8 cellular contexts compared by ENCODE assay signal in the genomic region with DNA sequence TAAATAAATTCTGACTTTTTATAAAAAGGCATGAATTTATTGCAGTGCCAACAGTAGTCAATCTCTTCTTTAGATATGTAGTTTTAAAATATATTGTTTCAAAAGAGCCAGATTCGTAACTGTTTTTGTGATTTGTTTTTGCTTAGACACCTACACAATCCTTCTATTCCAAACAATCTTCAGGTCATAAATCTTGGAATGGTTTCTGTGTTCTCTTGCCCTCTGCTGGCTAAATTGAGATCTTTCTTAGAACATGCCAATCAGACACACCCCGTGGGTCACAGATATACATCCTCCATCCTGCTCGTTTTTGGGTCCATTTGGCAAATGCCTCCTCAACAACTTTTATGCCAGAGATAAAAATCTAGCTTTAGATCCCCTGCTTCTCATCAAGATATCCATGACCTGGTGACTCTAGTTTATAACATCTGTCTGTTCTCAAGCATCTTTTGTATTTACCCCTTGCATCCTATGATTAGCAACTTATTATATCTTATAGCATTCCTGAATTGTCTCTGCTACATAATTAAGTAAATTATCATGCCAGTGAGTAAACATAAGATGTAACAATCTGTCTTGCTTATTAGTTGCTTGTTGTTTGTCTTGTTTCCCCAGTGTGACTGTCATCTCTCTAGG.
DNase-seq lines count a peak whose midpoint lies in the region; ATAC-seq and TF ChIP-seq lines count a peak whose summit lies in the region.

No MANE protein-coding gene starts in this region.

- intact Hi-C loops in posterior cingulate gyrus (cut with DNase I) = loop anchor here (5.0 to 10.0 kb wide), 3 partner anchors 208 to 663 kb away; a partner anchor contains a TSS

- no peak overlapping the region for H3K27ac ChIP-seq in KMS-11

- DNase-seq in GM12864 (ENCODE audit: low read depth) (no peak), RKO (ENCODE audit: low spot score) (peak; percentile 80), fibroblast of pulmonary artery (ENCODE audit: low read depth) (peak; percentile 68), retinal pigment epithelial cell (ENCODE audit: low read depth) (no peak), posterior cingulate gyrus (no peak)

- H3K27me3 ChIP-seq in KMS-11 (ENCODE audit: insufficient read depth, low read depth) = no peaks in the 10 kb centered on the region

- H3K4me1 ChIP-seq in KMS-11 (ENCODE audit: low read depth, poor library complexity, severe bottlenecking) = no peaks in the 10 kb centered on the region

- no peak for ATAC-seq in HG03139 (IDR thresholded peaks at IDR 0.05; ENCODE audit: unreplicated experiment)
- no peak for ATAC-seq in HG02623 (IDR thresholded peaks at IDR 0.05; ENCODE audit: unreplicated experiment)

- H3K9ac ChIP-seq in KMS-11 = no peak overlapping the region

- TF ChIP-seq CTCF in GM12864 (IDR thresholded peaks at IDR 0.05; ENCODE audit: low read depth, low read length, missing control alignments) = peak; percentile 56
- peak; percentile 83 for TF ChIP-seq CTCF in KMS-11 (conservative IDR thresholded peaks at IDR 0.05; ENCODE audit: low read depth, low read length)
- peak; percentile 69 for TF ChIP-seq CTCF in fibroblast of pulmonary artery (IDR thresholded peaks at IDR 0.05; ENCODE audit: low read length, missing control alignments)
- peak; percentile 68 for TF ChIP-seq CTCF in retinal pigment epithelial cell (conservative IDR thresholded peaks at IDR 0.05; ENCODE audit: low read depth, low read length)

- no peak overlapping the region for H3K4me2 ChIP-seq in KMS-11

- no peak overlapping the region for H2AFZ ChIP-seq in KMS-11 (ENCODE audit: low read depth)

- no peaks in the 10 kb centered on the region for H3K36me3 ChIP-seq in KMS-11 (ENCODE audit: insufficient read depth)

- H3K4me3 ChIP-seq in GM12864 (ENCODE audit: low read depth, low read length) (no peak overlapping the region), KMS-11 (IDR thresholded peaks at IDR 0.05; ENCODE audit: insufficient read depth, low read depth, low read length) (no peak overlapping the region), fibroblast of pulmonary artery (replicated peaks; ENCODE audit: low read depth, low read length) (no peak overlapping the region), retinal pigment epithelial cell (ENCODE audit: low read length) (no peak overlapping the region)

- H3K79me2 ChIP-seq in KMS-11 (ENCODE audit: insufficient read depth, low read depth) = no peaks in the 10 kb centered on the region

- no peaks in the 10 kb centered on the region for H4K20me1 ChIP-seq in KMS-11 (ENCODE audit: insufficient read depth)

Comparison
In these comparisons a context has a peak if more than half of its experiments do, and no peak if none do; other contexts are left out.
1. DNase-seq: peak in RKO (single experiment) and fibroblast of pulmonary artery (single experiment); none in GM12864 (single experiment), retinal pigment epithelial cell (single experiment) and posterior cingulate gyrus (0 of 10).
2. Peak in every context shown above with its lines, with median percentiles within 50 percentile points of each other: CTCF ChIP-seq.